1 cellular context compared by ENCODE assay signal in genomic region chr20:17968366-17969275, GRCh38.
A peak's percentile ranks its signal among the peaks of the same experiment; 100 is the strongest.
TF ChIP-seq lines count a peak whose summit lies in the region.

MGME1 (plus strand) TSS chr20:17969018; CDS start chr20:17969860, 842 bp downstream.
SNX5 (minus strand) TSS chr20:17968794; CDS start chr20:17968425, 369 bp downstream.

TF ChIP-seq in WTC11, 78 proteins besides CTCF, POLR2A, EP300 and RAD21 (continued from another document and continues in another):
- TF ChIP-seq JUN (CRISPR knock-in tag; IDR thresholded peaks at IDR 0.05) = no peak
- TF ChIP-seq ZNF512 (CRISPR knock-in tag; IDR thresholded peaks at IDR 0.05; ENCODE audit: borderline replicate concordance) = no peak
- TF ChIP-seq E2F5 (CRISPR knock-in tag; IDR thresholded peaks at IDR 0.05) = peak; percentile 94
- TF ChIP-seq USF1 (CRISPR knock-in tag; IDR thresholded peaks at IDR 0.05) = peak; percentile 89
- no peak for TF ChIP-seq ZNF423 (CRISPR knock-in tag; IDR thresholded peaks at IDR 0.05)
- peak; percentile 94 for TF ChIP-seq CREM (CRISPR knock-in tag; IDR thresholded peaks at IDR 0.05)
- TF ChIP-seq PRRX2 (CRISPR knock-in tag; IDR thresholded peaks at IDR 0.05) = no peak
- 0 out of 2 replicates have a peak, but pooled peaks have one; percentile 47 for TF ChIP-seq NR3C1 (CRISPR knock-in tag; conservative IDR thresholded peaks at IDR 0.05; ENCODE audit: low read depth)
- TF ChIP-seq CREB1 (CRISPR knock-in tag; IDR thresholded peaks at IDR 0.05) = 0 out of 2 replicates have a peak, but pooled peaks have one; percentile 51
- no peak; the same call in 1 of the 2 replicates for TF ChIP-seq TCF7 (CRISPR knock-in tag; IDR thresholded peaks at IDR 0.05; ENCODE audit: low read depth)
- peak; percentile 93 for TF ChIP-seq ETV6 (CRISPR knock-in tag; IDR thresholded peaks at IDR 0.05)
- peak; percentile 83 for TF ChIP-seq ZNF671 (CRISPR knock-in tag; IDR thresholded peaks at IDR 0.05)
- peak; percentile 73; the same call in 1 of the 2 replicates for TF ChIP-seq FOXP4 (CRISPR knock-in tag; IDR thresholded peaks at IDR 0.05)
- TF ChIP-seq ESRRA (CRISPR knock-in tag; IDR thresholded peaks at IDR 0.05; ENCODE audit: borderline replicate concordance) = peak; percentile 78; the same call in 1 of the 2 replicates
- TF ChIP-seq SOX15 (CRISPR knock-in tag; IDR thresholded peaks at IDR 0.05) = no peak
- TF ChIP-seq GRHL2 (CRISPR knock-in tag; IDR thresholded peaks at IDR 0.05; ENCODE audit: insufficient replicate concordance, severe bottlenecking) = no peak
- TF ChIP-seq MAX (CRISPR knock-in tag; IDR thresholded peaks at IDR 0.05) = peak; percentile 99
- TF ChIP-seq HMGA2 (CRISPR knock-in tag; IDR thresholded peaks at IDR 0.05) = no peak
- TF ChIP-seq PREB (CRISPR knock-in tag; IDR thresholded peaks at IDR 0.05; ENCODE audit: borderline replicate concordance) = 0 out of 2 replicates have a peak, but pooled peaks have one; percentile 82
- TF ChIP-seq TEAD4 (CRISPR knock-in tag; IDR thresholded peaks at IDR 0.05) = no peak
- TF ChIP-seq PRDM15 (CRISPR knock-in tag; IDR thresholded peaks at IDR 0.05) = no peak; the same call in 1 of the 2 replicates
- TF ChIP-seq SMAD3 (CRISPR knock-in tag; IDR thresholded peaks at IDR 0.05; ENCODE audit: borderline replicate concordance) = peak; percentile 36; the same call in 1 of the 2 replicates
- TF ChIP-seq ZNF532 (CRISPR knock-in tag; IDR thresholded peaks at IDR 0.05; ENCODE audit: borderline replicate concordance) = no peak; the same call in 1 of the 2 replicates
- peak; percentile 45; the same call in 1 of the 2 replicates for TF ChIP-seq ELF4 (CRISPR knock-in tag; IDR thresholded peaks at IDR 0.05; ENCODE audit: low read depth)
- no peak for TF ChIP-seq STAT6 (CRISPR knock-in tag; conservative IDR thresholded peaks at IDR 0.05; ENCODE audit: low read depth)
- no peak for TF ChIP-seq ZNF219 (CRISPR knock-in tag; IDR thresholded peaks at IDR 0.05; ENCODE audit: borderline replicate concordance)
- no peak; the same call in 1 of the 2 replicates for TF ChIP-seq FOXP1 (CRISPR knock-in tag; IDR thresholded peaks at IDR 0.05; ENCODE audit: borderline replicate concordance)
- peak; percentile 87 for TF ChIP-seq TEAD1 (CRISPR knock-in tag; IDR thresholded peaks at IDR 0.05)
- peak; percentile 21; the same call in 1 of the 2 replicates for TF ChIP-seq ZNF232 (CRISPR knock-in tag; IDR thresholded peaks at IDR 0.05)
- TF ChIP-seq HMGXB4 (CRISPR knock-in tag; IDR thresholded peaks at IDR 0.05) = peak; percentile 31; the same call in 1 of the 2 replicates
- peak; percentile 63; the same call in 1 of the 2 replicates for TF ChIP-seq AR (CRISPR knock-in tag; IDR thresholded peaks at IDR 0.05)
